ENCODE assay signal across 9 cellular contexts in the genomic region with DNA sequence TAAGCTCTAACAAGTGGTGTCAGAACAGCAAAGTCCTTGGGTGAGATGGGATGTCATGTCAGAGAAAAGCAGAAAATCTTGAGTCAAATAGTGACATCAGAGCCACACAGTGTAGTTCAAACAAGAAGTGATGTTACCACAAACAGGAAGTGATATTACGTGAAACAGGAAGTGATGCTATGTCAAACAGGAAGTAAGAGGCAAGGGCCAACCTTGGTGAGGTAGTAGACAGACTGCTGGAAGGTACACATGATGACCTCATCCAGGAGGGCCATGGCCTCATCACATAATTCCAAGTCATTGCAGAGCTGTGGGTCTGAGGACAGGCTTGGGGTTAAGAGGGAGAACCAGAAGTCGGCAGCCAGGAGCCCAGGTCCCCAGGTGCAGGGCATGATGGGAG. TPM values are rescaled to one million over a fixed set of nuclear protein-coding genes. Genes with fewer than 3 reads are reported as not detected.
DNase-seq lines count a peak whose midpoint lies in the region; ATAC-seq, FAIRE-seq and TF ChIP-seq lines count a peak whose summit lies in the region.
"Had no signal": no experiment of that assay in that cellular context is flagged by ENCODE, and none has a peak within 500 bp of the region (broad histone marks: within the 10 kb centered on the region; RNA-seq: fewer than 3 reads in every experiment).

No MANE protein-coding gene starts in this region.

- intact Hi-C loops in gastrocnemius medialis (cut with DNase I; ENCODE audit: low total_unique reads) = no loop called here

- FAIRE-seq in H54 (lab: Jason Lieb, UNC) = no peak

- H3K27ac ChIP-seq in gastrocnemius medialis = peak overlapping the region; percentile 63 to 85 (median 78)

- ATAC-seq in gastrocnemius medialis = no peak
- ATAC-seq in GM18519 (IDR thresholded peaks at IDR 0.05; ENCODE audit: low FRiP score, unreplicated experiment) = no peak
- no peak for ATAC-seq in GM18909 (IDR thresholded peaks at IDR 0.05; ENCODE audit: poor library complexity, unreplicated experiment)

- H3K9me3 ChIP-seq in gastrocnemius medialis = no peaks in the 10 kb centered on the region

- H3K27me3 ChIP-seq in gastrocnemius medialis = no peaks in the 10 kb centered on the region

- peaks cover 5 to 16% of the 10 kb centered on the region in 2 donors for H3K4me1 ChIP-seq in gastrocnemius medialis

- no peak for TF ChIP-seq POLR2A in gastrocnemius medialis (IDR thresholded peaks at IDR 0.05)
- no peak for TF ChIP-seq POLR2A in H54 (IDR thresholded peaks at IDR 0.05; ENCODE audit: low read depth, low read length)

- TF ChIP-seq CTCF in GM12865 (IDR thresholded peaks at IDR 0.05; ENCODE audit: insufficient read depth, low read depth, low read length, missing control alignments) = no peak
- no peak for TF ChIP-seq CTCF in gastrocnemius medialis (IDR thresholded peaks at IDR 0.05 in 4 of 5, conservative IDR thresholded peaks at IDR 0.05 in 1 of 5)

- peak; percentile 37 for DNase-seq in GM12865 (ENCODE audit: low read depth)
- peak; percentile 89 for DNase-seq in NOMO-1 treated with DMSO at 0.1 percent for 48 hours (lab: John Stamatoyannopoulos, UW; ENCODE audit: unreplicated experiment)
- peak; percentile 74 for DNase-seq in dermis blood vessel endothelial cell
- DNase-seq in gastrocnemius medialis = no peak
- DNase-seq in H54 (ENCODE audit: insufficient read length, low spot score) = no peak
- DNase-seq: hippocampal formation had no signal

- in situ Hi-C loops in gastrocnemius medialis (cut with MboI; ENCODE audit: low sequenced_read_pairs in 4 of 4) = loop anchor here in 1 of 4 donors (25.0 kb wide), 1 partner anchor 89 kb away; a partner anchor contains a TSS

- no peak overlapping the region for H3K4me3 ChIP-seq in GM12865 (ENCODE audit: low read depth, low read length)
- no peak overlapping the region for H3K4me3 ChIP-seq in gastrocnemius medialis

- H3K36me3 ChIP-seq in gastrocnemius medialis = no peaks in the 10 kb centered on the region

RNA-seq across cellular contexts. Expression of a gene that starts 7.0 kb away (rescaled TPM):
- total RNA-seq in dermis blood vessel endothelial cell = 0.09 and 0.51 TPM in 2 replicates
- total RNA-seq in gastrocnemius medialis = 10 to 100 TPM in 1 of 4 donors, 1 to 10 TPM in 3; 3.4 to 10.8 (median 5.4) TPM

RNA-seq across cellular contexts. Expression of a gene that starts 13.8 kb away (rescaled TPM):
- total RNA-seq in dermis blood vessel endothelial cell = 130 and 154 TPM in 2 replicates
- 1 to 10 TPM; 3.4 to 8.1 (median 6.3) TPM for total RNA-seq in gastrocnemius medialis

RNA-seq across cellular contexts. Expression of a gene that starts 20.1 kb away (rescaled TPM):
- total RNA-seq in dermis blood vessel endothelial cell = 0.17 and 0.28 TPM in 2 replicates
- total RNA-seq in gastrocnemius medialis = 1 to 10 TPM in 1 of 4 donors, not detected in 3; 2.1 TPM

RNA-seq across cellular contexts. Expression of a gene that starts 25.9 kb away (rescaled TPM):
- total RNA-seq in dermis blood vessel endothelial cell = 8.1 and 10.9 TPM in 2 replicates
- 1 to 10 TPM in 2 of 4 donors, under 1 TPM in 2; 0.61 to 1.3 (median 0.98) TPM for total RNA-seq in gastrocnemius medialis

RNA-seq across cellular contexts. Expression of a gene that starts 28.8 kb away (rescaled TPM):
- total RNA-seq in dermis blood vessel endothelial cell (not detected in 2 replicates), gastrocnemius medialis (not detected)
- total RNA-seq: NCI-H460 had no signal

Comparison
In these comparisons a context has a peak if more than half of its experiments do, and no peak if none do; other contexts are left out.
1. DNase-seq: peak in GM12865 (single experiment), NOMO-1 treated with DMSO at 0.1 percent for 48 hours (single experiment) and dermis blood vessel endothelial cell (single experiment); none in gastrocnemius medialis (0 of 2) and H54 (single experiment).
2. RNA of a gene that starts 13.8 kb away (total RNA-seq): 130 to 154 TPM in dermis blood vessel endothelial cell; 3.4 to 8.1 TPM in gastrocnemius medialis; every median in the first group is over 10 times any median in the second.